In the genomic region with DNA sequence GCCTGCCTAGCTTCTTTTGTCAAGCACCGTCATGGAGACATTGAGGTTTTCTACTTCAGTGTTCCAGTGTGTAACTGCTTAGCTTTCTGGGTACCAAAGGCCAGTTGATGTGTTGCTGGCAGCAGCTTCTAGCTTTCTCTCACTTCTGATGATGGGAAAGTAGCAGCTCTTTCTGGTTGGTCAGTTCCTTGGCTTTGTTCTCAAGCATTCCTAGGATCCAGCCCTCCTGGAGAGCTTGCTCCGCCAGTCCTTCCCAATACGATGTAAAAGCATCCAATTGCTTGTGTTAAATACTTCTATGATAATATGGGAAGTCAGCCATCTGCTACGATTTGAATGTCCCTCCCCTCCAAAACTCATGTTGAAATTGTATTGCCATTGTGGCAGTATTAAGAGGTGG, we compare ENCODE assay signal across 23 cellular contexts.
"Had no signal": no experiment of that assay in that cellular context is flagged by ENCODE, and none has a peak within 500 bp of the region (broad histone marks: within the 10 kb centered on the region; RNA-seq: fewer than 3 reads in every experiment).

No MANE protein-coding gene starts in this region.

- H3K27ac ChIP-seq: HL-60, KMS-11, SJCRH30 had no signal

- H3K4me3 ChIP-seq: K562, SJCRH30 had no signal

- H3K27me3 Mint-ChIP-seq: IgD-negative memory B cell had no signal

- H3K4me1 Mint-ChIP-seq: IgD-negative memory B cell had no signal

- H3K9me3 Mint-ChIP-seq: IgD-negative memory B cell had no signal

- H3K4me1 ChIP-seq: SJCRH30 had no signal

- H3K27ac Mint-ChIP-seq: IgD-negative memory B cell had no signal

- H3K4me2 ChIP-seq: KMS-11 had no signal

- H3K36me3 Mint-ChIP-seq: IgD-negative memory B cell had no signal

- H3K4me3 Mint-ChIP-seq: IgD-negative memory B cell had no signal

- H3K27me3 ChIP-seq: SJCRH30 had no signal

- H3K9ac ChIP-seq: KMS-11 had no signal

- ATAC-seq: K562, Panc1, Right ventricle myocardium inferior, SK-N-SH treated with all-trans-retinoic acid at 6 μM for 48 hours had no signal

- DNase-seq: Kasumi-1, MM.1S, NCI-H1105, NCI-H1417, NCI-H1436 treated with DMSO at 0.1 percent for 48 hours, NCI-H1694, NCI-H187 treated with DMSO at 0.1 percent for 48 hours, NCI-H2029 treated with DMSO at 0.1 percent for 48 hours, NCI-H2227 treated with DMSO at 0.1 percent for 48 hours, NCI-H446, NCI-H510A, NCI-H524 treated with DMSO at 0.1 percent for 48 hours, NCI-H69, NCI-H774, SHP77 treated with DMSO at 0.1 percent for 48 hours, SJCRH30 had no signal

- H3K9me3 ChIP-seq: SJCRH30 had no signal
